1 cellular context compared by ENCODE assay signal in genomic region chr17:81550830-81551457, GRCh38.
TF ChIP-seq lines count a peak whose summit lies in the region.

No MANE protein-coding gene starts in this region.

TF ChIP-seq in endothelial cell of umbilical vein, 7 proteins besides CTCF, POLR2A, EP300 and RAD21:
- TF ChIP-seq FOS (IDR thresholded peaks at IDR 0.05; ENCODE audit: borderline replicate concordance, insufficient read depth, low read length) (no peak), JUN (IDR thresholded peaks at IDR 0.05; ENCODE audit: borderline replicate concordance, insufficient read depth, insufficient read length, low read depth) (no peak), POLR2AphosphoS5 (IDR thresholded peaks at IDR 0.05; ENCODE audit: insufficient read depth, low read depth, low read length) (no peak), GATA2 (IDR thresholded peaks at IDR 0.05; ENCODE audit: insufficient read depth, insufficient read length, low read depth, low read length) (no peak), MAX (IDR thresholded peaks at IDR 0.05; ENCODE audit: insufficient read depth, insufficient read length) (no peak), EZH2 (IDR thresholded peaks at IDR 0.05; ENCODE audit: borderline replicate concordance, low read depth, low read length, severe bottlenecking) (no peak), MYC (IDR thresholded peaks at IDR 0.05; ENCODE audit: low read depth, low read length) (no peak)
